17 cellular contexts compared by ENCODE assay signal in the genomic region with DNA sequence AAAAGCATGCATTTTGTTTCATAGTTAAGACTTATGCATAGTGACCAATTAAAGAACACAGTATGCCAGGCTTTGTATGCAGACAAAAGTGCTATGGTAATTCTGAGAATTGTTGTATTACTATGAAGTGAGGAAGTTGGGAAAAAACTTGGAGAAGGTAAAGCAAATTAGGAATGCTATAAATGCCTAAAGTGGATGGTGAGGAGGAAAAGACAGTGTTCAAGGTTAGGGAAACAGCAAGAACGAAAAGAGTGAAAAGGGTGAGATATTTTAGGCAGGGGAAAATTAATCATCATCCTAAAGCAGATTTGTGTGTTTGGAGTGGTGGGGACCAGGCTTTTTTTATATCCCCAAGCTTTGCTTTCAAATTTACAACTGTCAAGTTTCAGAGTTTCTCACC.
"Had no signal": no experiment of that assay in that cellular context is flagged by ENCODE, and none has a peak within 500 bp of the region (broad histone marks: within the 10 kb centered on the region; RNA-seq: fewer than 3 reads in every experiment).

No MANE protein-coding gene starts in this region.

- H3K27ac Mint-ChIP-seq: activated CD4-positive, alpha-beta memory T cell treated with anti-CD3 and anti-CD28 coated beads for 36 hours; activated CD4-positive, alpha-beta T cell treated with anti-CD3 and anti-CD28 coated beads for 36 hours; activated naive CD4-positive, alpha-beta T cell treated with anti-CD3 and anti-CD28 coated beads, Interleukin-2, amount 50 U/mL, for 24 hours; nephron progenitor cell; T-helper 17 cell had no signal

- H3K36me3 Mint-ChIP-seq: activated CD4-positive, alpha-beta memory T cell treated with anti-CD3 and anti-CD28 coated beads for 36 hours; activated naive CD4-positive, alpha-beta T cell treated with anti-CD3 and anti-CD28 coated beads, Interleukin-2, amount 50 U/mL, for 24 hours; brain had no signal

- H3K4me1 Mint-ChIP-seq: brain; central memory CD8-positive, alpha-beta T cell; nephron progenitor cell had no signal

- DNase-seq: activated CD4-positive, alpha-beta memory T cell treated with anti-CD3 and anti-CD28 coated beads for 36 hours; activated CD4-positive, alpha-beta T cell treated with anti-CD3 and anti-CD28 coated beads for 36 hours; activated effector memory CD4-positive, alpha-beta T cell treated with anti-CD3 and anti-CD28 coated beads, Interleukin-2, amount 50 U/mL, for 16 hours; activated T-cell treated with anti-CD3 and anti-CD28 coated beads, Interleukin-2, amount 50 U/mL, for 4 hours; left ventricle myocardium superior; mesendoderm; nephron progenitor cell; sigmoid colon; stimulated activated CD4-positive, alpha-beta T cell treated with anti-CD3 and anti-CD28 coated beads, Interleukin-12 subunit alpha, Interleukin-12 subunit beta, amount 100 ng/mL, for 4 hours; stimulated activated CD4-positive, alpha-beta T cell treated with anti-CD3 and anti-CD28 coated beads, Interleukin-2, amount 100 ng/mL, for 24 hours; T-helper 17 cell; WERI-Rb-1 had no signal

- H3K27ac ChIP-seq: coronary artery, sigmoid colon, WERI-Rb-1 had no signal

- H3K27me3 ChIP-seq: sigmoid colon had no signal

- H3K4me1 ChIP-seq: sigmoid colon had no signal

- H3K4me3 ChIP-seq: coronary artery, sigmoid colon had no signal

- H3K36me3 ChIP-seq: sigmoid colon, WERI-Rb-1 had no signal

- H3K9me3 Mint-ChIP-seq: activated CD4-positive, alpha-beta memory T cell treated with anti-CD3 and anti-CD28 coated beads for 36 hours; activated naive CD4-positive, alpha-beta T cell treated with anti-CD3 and anti-CD28 coated beads, Interleukin-2, amount 50 U/mL, for 24 hours; activated T-cell treated with anti-CD3 and anti-CD28 coated beads, Interleukin-2, amount 50 U/mL, for 4 hours; brain; central memory CD8-positive, alpha-beta T cell; nephron progenitor cell had no signal

- ATAC-seq: activated CD4-positive, alpha-beta T cell treated with anti-CD3 and anti-CD28 coated beads for 36 hours; activated T-cell treated with anti-CD3 and anti-CD28 coated beads, Interleukin-2, amount 50 U/mL, for 4 hours; esophagus mucosa; left ventricle myocardium superior; T-helper 17 cell had no signal

- H3K9me3 ChIP-seq: sigmoid colon had no signal

- H3K27me3 Mint-ChIP-seq: activated naive CD4-positive, alpha-beta T cell treated with anti-CD3 and anti-CD28 coated beads, Interleukin-2, amount 50 U/mL, for 24 hours; brain; central memory CD8-positive, alpha-beta T cell; T-helper 17 cell had no signal

- H3K4me3 Mint-ChIP-seq: activated CD4-positive, alpha-beta memory T cell treated with anti-CD3 and anti-CD28 coated beads for 36 hours; activated CD4-positive, alpha-beta T cell treated with anti-CD3 and anti-CD28 coated beads for 36 hours; activated naive CD4-positive, alpha-beta T cell treated with anti-CD3 and anti-CD28 coated beads, Interleukin-2, amount 50 U/mL, for 24 hours; activated T-cell treated with anti-CD3 and anti-CD28 coated beads, Interleukin-2, amount 50 U/mL, for 4 hours; central memory CD8-positive, alpha-beta T cell; nephron progenitor cell; T-helper 17 cell had no signal
